ENCODE assay signal across 11 cellular contexts in the genomic region with DNA sequence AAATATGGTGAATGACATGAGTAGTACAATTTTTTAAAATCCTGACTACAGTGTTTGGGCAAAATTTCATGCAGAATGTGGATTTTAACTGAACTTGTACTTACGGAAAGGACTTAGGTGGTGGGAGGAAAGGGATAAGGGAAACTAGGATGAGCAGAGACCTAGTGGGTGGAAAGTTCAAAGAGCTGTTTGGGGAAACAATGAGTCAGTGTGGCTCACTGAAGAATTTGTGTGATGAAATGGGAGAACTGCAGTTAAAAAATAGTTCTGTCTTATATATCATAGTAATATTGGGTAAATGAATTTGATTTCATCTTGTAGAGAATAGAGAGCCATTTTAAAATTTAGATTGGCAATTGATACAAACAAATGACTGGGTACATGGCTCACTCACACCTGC.
DNase-seq lines count a peak whose midpoint lies in the region; ATAC-seq and TF ChIP-seq lines count a peak whose summit lies in the region.
"Had no signal": no experiment of that assay in that cellular context is flagged by ENCODE, and none has a peak within 500 bp of the region (broad histone marks: within the 10 kb centered on the region; RNA-seq: fewer than 3 reads in every experiment).

No MANE protein-coding gene starts in this region.

- H3K4me3 ChIP-seq in adipocyte (ENCODE audit: low read length) = no peak overlapping the region
- no peak overlapping the region for H3K4me3 ChIP-seq in fibroblast of the aortic adventitia (ENCODE audit: low read depth, low read length)
- H3K4me3 ChIP-seq: stomach had no signal

- no peaks in the 10 kb centered on the region for H3K36me3 ChIP-seq in adipocyte (ENCODE audit: control insufficient read depth, insufficient read depth, low read length, severe bottlenecking)
- H3K36me3 ChIP-seq: stomach had no signal

- peaks cover 22% of the 10 kb centered on the region for H3K4me1 ChIP-seq in adipocyte (ENCODE audit: control insufficient read depth, insufficient read depth, low read length)
- H3K4me1 ChIP-seq: stomach had no signal

- peaks cover 24 to 29% of the 10 kb centered on the region in 2 donors for H3K27me3 Mint-ChIP-seq in effector memory CD8-positive, alpha-beta T cell
- no peaks in the 10 kb centered on the region for H3K27me3 Mint-ChIP-seq in activated T-helper 2 cell treated with anti-CD3 and anti-CD28 coated beads, Interferon-gamma antibody, Interleukin-2, Interleukin-4, amounts not matched to agents 10 μg/mL and 5 μg/mL and 100 μg/mL, durations not matched to agents 14 hours and 24 hours and 36 hours (ENCODE audit: low read depth)

- DNase-seq in H4 (ENCODE audit: low spot score) (peak; percentile 13), adipocyte (ENCODE audit: low read depth) (peak; percentile 76), fibroblast of the aortic adventitia (ENCODE audit: low read depth) (peak; percentile 77), smooth muscle cell of the brain vasculature (ENCODE audit: low read depth, low spot score) (peak; percentile 64)
- no peak for DNase-seq in effector memory CD8-positive, alpha-beta T cell
- no peak for DNase-seq in activated T-helper 2 cell treated with anti-CD3 and anti-CD28 coated beads, Interferon-gamma antibody, Interleukin-2, Interleukin-4, amounts not matched to agents 10 μg/mL and 5 μg/mL and 100 μg/mL, durations not matched to agents 14 hours and 24 hours and 36 hours (ENCODE audit: low spot score)
- DNase-seq: activated CD8-positive, alpha-beta T cell treated with anti-CD3 and anti-CD28 coated beads for 36 hours; mesendoderm; NCI-H2029; stomach had no signal

- no peaks in the 10 kb centered on the region for H3K27me3 ChIP-seq in adipocyte (replicated peaks; ENCODE audit: control insufficient read depth, insufficient read depth, low read length)
- H3K27me3 ChIP-seq: stomach had no signal

- peaks cover 5% of the 10 kb centered on the region for H3K9me3 ChIP-seq in adipocyte (ENCODE audit: control insufficient read depth, low read length)
- H3K9me3 ChIP-seq: stomach had no signal

- intact Hi-C loops in activated T-helper 2 cell treated with anti-CD3 and anti-CD28 coated beads, Interferon-gamma antibody, Interleukin-2, Interleukin-4, amounts not matched to agents 10 μg/mL and 5 μg/mL and 100 μg/mL, durations not matched to agents 14 hours and 24 hours and 36 hours (cut with micrococcal nuclease) = no loop called here

- no peak overlapping the region for H3K27ac Mint-ChIP-seq in effector memory CD8-positive, alpha-beta T cell
- no peak overlapping the region for H3K27ac Mint-ChIP-seq in activated T-helper 2 cell treated with anti-CD3 and anti-CD28 coated beads, Interferon-gamma antibody, Interleukin-2, Interleukin-4, amounts not matched to agents 10 μg/mL and 5 μg/mL and 100 μg/mL, durations not matched to agents 14 hours and 24 hours and 36 hours
- H3K27ac Mint-ChIP-seq: activated CD8-positive, alpha-beta T cell treated with anti-CD3 and anti-CD28 coated beads for 36 hours had no signal

- H3K4me1 Mint-ChIP-seq in effector memory CD8-positive, alpha-beta T cell (ENCODE audit: low read depth in 2 of 2) = no peaks in the 10 kb centered on the region
- H3K4me1 Mint-ChIP-seq in activated T-helper 2 cell treated with anti-CD3 and anti-CD28 coated beads, Interferon-gamma antibody, Interleukin-2, Interleukin-4, amounts not matched to agents 10 μg/mL and 5 μg/mL and 100 μg/mL, durations not matched to agents 14 hours and 24 hours and 36 hours (ENCODE audit: low read depth) = no peaks in the 10 kb centered on the region

- TF ChIP-seq CTCF in fibroblast of the aortic adventitia (IDR thresholded peaks at IDR 0.05; ENCODE audit: insufficient read depth, low read length) = no peak

- no peaks in the 10 kb centered on the region for H3K36me3 Mint-ChIP-seq in effector memory CD8-positive, alpha-beta T cell (ENCODE audit: insufficient read depth)
- no peaks in the 10 kb centered on the region for H3K36me3 Mint-ChIP-seq in activated T-helper 2 cell treated with anti-CD3 and anti-CD28 coated beads, Interferon-gamma antibody, Interleukin-2, Interleukin-4, amounts not matched to agents 10 μg/mL and 5 μg/mL and 100 μg/mL, durations not matched to agents 14 hours and 24 hours and 36 hours (ENCODE audit: low read depth)

- no peak for ATAC-seq in effector memory CD8-positive, alpha-beta T cell (replicated peaks)
- no peak for ATAC-seq in HG03175 (IDR thresholded peaks at IDR 0.05; ENCODE audit: unreplicated experiment)
- ATAC-seq: activated CD8-positive, alpha-beta T cell treated with anti-CD3 and anti-CD28 coated beads for 36 hours had no signal

- H3K9me3 Mint-ChIP-seq in effector memory CD8-positive, alpha-beta T cell = peaks cover 0 to 2% of the 10 kb centered on the region in 2 donors
- peaks cover 3% of the 10 kb centered on the region for H3K9me3 Mint-ChIP-seq in activated T-helper 2 cell treated with anti-CD3 and anti-CD28 coated beads, Interferon-gamma antibody, Interleukin-2, Interleukin-4, amounts not matched to agents 10 μg/mL and 5 μg/mL and 100 μg/mL, durations not matched to agents 14 hours and 24 hours and 36 hours

- H3K4me3 Mint-ChIP-seq in effector memory CD8-positive, alpha-beta T cell = no peak overlapping the region
- H3K4me3 Mint-ChIP-seq in activated T-helper 2 cell treated with anti-CD3 and anti-CD28 coated beads, Interferon-gamma antibody, Interleukin-2, Interleukin-4, amounts not matched to agents 10 μg/mL and 5 μg/mL and 100 μg/mL, durations not matched to agents 14 hours and 24 hours and 36 hours (ENCODE audit: low read depth) = no peak overlapping the region
- H3K4me3 Mint-ChIP-seq: activated CD8-positive, alpha-beta T cell treated with anti-CD3 and anti-CD28 coated beads for 36 hours had no signal

- no peak overlapping the region for H3K9ac ChIP-seq in adipocyte (ENCODE audit: low read length)

Comparison
In these comparisons a context has a peak if more than half of its experiments do, and no peak if none do; other contexts are left out.
1. DNase-seq: peak in H4 (single experiment), adipocyte (single experiment), fibroblast of the aortic adventitia (single experiment) and smooth muscle cell of the brain vasculature (single experiment); none in effector memory CD8-positive, alpha-beta T cell (0 of 3) and activated T-helper 2 cell treated with anti-CD3 and anti-CD28 coated beads, Interferon-gamma antibody, Interleukin-2, Interleukin-4, amounts not matched to agents 10 μg/mL and 5 μg/mL and 100 μg/mL, durations not matched to agents 14 hours and 24 hours and 36 hours (single experiment).